Comparison of ENCODE assay signal across 10 cellular contexts in the genomic region with DNA sequence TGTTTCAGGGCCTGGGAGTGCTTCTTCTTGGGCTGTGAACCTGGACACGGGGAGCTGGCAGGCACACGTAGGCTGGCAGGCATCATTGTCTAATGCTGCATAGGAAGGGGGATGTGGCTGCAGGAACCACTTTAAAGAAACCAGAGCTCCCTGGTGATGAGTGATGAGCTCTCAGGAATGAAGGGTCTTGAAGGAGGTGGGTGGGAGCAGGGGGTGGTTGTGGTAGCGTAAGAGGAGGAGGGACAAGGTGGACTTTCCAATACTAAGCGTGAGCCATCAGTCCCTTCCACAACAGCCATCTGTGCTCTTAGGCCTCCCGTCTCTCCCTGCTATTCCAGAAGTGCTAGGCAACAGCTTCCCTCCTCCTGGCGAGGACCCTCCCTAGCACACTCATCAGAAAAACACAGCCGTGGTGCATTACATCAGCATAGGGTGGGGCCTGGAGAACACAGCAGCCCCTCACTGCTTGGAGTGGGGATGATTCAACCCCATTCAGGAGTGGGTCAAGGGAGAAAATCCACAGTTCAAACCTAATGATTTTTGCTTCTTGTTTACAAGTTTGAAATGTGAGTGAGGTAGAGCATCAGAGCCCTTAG.
DNase-seq lines count a peak whose midpoint lies in the region; ATAC-seq and TF ChIP-seq lines count a peak whose summit lies in the region.
"Had no signal": no experiment of that assay in that cellular context is flagged by ENCODE, and none has a peak within 500 bp of the region (broad histone marks: within the 10 kb centered on the region; RNA-seq: fewer than 3 reads in every experiment).

No MANE protein-coding gene starts in this region.

- H3K27me3 ChIP-seq in right atrium auricular region (no peaks in the 10 kb centered on the region), gastrocnemius medialis (no peaks in the 10 kb centered on the region)

- peaks cover 7% of the 10 kb centered on the region for H3K9me3 Mint-ChIP-seq in stimulated activated memory B cell treated with anti-CD40 and anti-IgM and Interleukin-4, amounts not matched to agents 10 μg/mL and 1 μg/mL and 100 μg/mL, for 72 hours

- H3K9me3 ChIP-seq in right atrium auricular region (peaks cover 0 to under 1% of the 10 kb centered on the region in 2 donors), gastrocnemius medialis (no peaks in the 10 kb centered on the region)

- H3K4me1 ChIP-seq in right atrium auricular region (no peaks in the 10 kb centered on the region), gastrocnemius medialis (no peaks in the 10 kb centered on the region)

- TF ChIP-seq POLR2A in gastrocnemius medialis (IDR thresholded peaks at IDR 0.05) = no peak

- no peaks in the 10 kb centered on the region for H3K36me3 Mint-ChIP-seq in stimulated activated memory B cell treated with anti-CD40 and anti-IgM and Interleukin-4, amounts not matched to agents 10 μg/mL and 1 μg/mL and 100 μg/mL, for 72 hours

- DNase-seq in Daoy (ENCODE audit: low read depth) = peak; percentile 55
- DNase-seq in amniotic epithelial cell (ENCODE audit: low read depth) = peak; percentile 81
- DNase-seq in right atrium auricular region (ENCODE audit: low spot score) = peak; percentile 72
- peak; percentile 32 to 63 for DNase-seq in gastrocnemius medialis
- no peak for DNase-seq in stimulated activated CD4-positive, alpha-beta T cell treated with anti-CD3 and anti-CD28 coated beads, Interleukin-4, amount 100 ng/mL, for 24 hours
- no peak for DNase-seq in activated gamma-delta T cell treated with Interleukin-2 at 50 U/mL for 16 hours
- DNase-seq in activated T-cell treated with anti-CD3 and anti-CD28 coated beads, Interleukin-2, amount 50 U/mL, for 1 hour = no peak
- DNase-seq: activated naive CD4-positive, alpha-beta T cell treated with anti-CD3 and anti-CD28 coated beads, Interleukin-2, amount 50 U/mL, for 16 hours had no signal

- H3K27ac Mint-ChIP-seq in stimulated activated memory B cell treated with anti-CD40 and anti-IgM and Interleukin-4, amounts not matched to agents 10 μg/mL and 1 μg/mL and 100 μg/mL, for 72 hours = no peak overlapping the region

- H3K36me3 ChIP-seq in right atrium auricular region (no peaks in the 10 kb centered on the region), gastrocnemius medialis (no peaks in the 10 kb centered on the region)

- in situ Hi-C loops in gastrocnemius medialis (cut with MboI; ENCODE audit: low sequenced_read_pairs in 4 of 4) = no loop called here

- H3K4me3 ChIP-seq in right atrium auricular region (no peak overlapping the region), gastrocnemius medialis (no peak overlapping the region)

- no peaks in the 10 kb centered on the region for H3K4me1 Mint-ChIP-seq in stimulated activated memory B cell treated with anti-CD40 and anti-IgM and Interleukin-4, amounts not matched to agents 10 μg/mL and 1 μg/mL and 100 μg/mL, for 72 hours

- no peak for TF ChIP-seq CTCF in right atrium auricular region (IDR thresholded peaks at IDR 0.05)
- TF ChIP-seq CTCF in gastrocnemius medialis (IDR thresholded peaks at IDR 0.05 in 4 of 5, conservative IDR thresholded peaks at IDR 0.05 in 1 of 5) = no peak

- peak; percentile 69 to 71 for ATAC-seq in gastrocnemius medialis
- no peak for ATAC-seq in stimulated activated memory B cell treated with anti-CD40 and anti-IgM and Interleukin-4, amounts not matched to agents 10 μg/mL and 1 μg/mL and 100 μg/mL, for 72 hours

- H3K27ac ChIP-seq in right atrium auricular region = peak overlapping the region; percentile 48 to 66
- H3K27ac ChIP-seq in gastrocnemius medialis = peak overlapping the region; percentile 32 to 61 (median 50)
- H3K27ac ChIP-seq: VCaP had no signal

- H3K4me3 Mint-ChIP-seq in stimulated activated memory B cell treated with anti-CD40 and anti-IgM and Interleukin-4, amounts not matched to agents 10 μg/mL and 1 μg/mL and 100 μg/mL, for 72 hours = no peak overlapping the region

- intact Hi-C loops in gastrocnemius medialis (cut with DNase I; ENCODE audit: low total_unique reads) = no loop called here

- H3K27me3 Mint-ChIP-seq in stimulated activated memory B cell treated with anti-CD40 and anti-IgM and Interleukin-4, amounts not matched to agents 10 μg/mL and 1 μg/mL and 100 μg/mL, for 72 hours = no peaks in the 10 kb centered on the region

Comparison
In these comparisons a context has a peak if more than half of its experiments do, and no peak if none do; other contexts are left out.
1. DNase-seq: peak in Daoy (single experiment), amniotic epithelial cell (single experiment), right atrium auricular region (single experiment) and gastrocnemius medialis (2 of 2); none in stimulated activated CD4-positive, alpha-beta T cell treated with anti-CD3 and anti-CD28 coated beads, Interleukin-4, amount 100 ng/mL, for 24 hours (single experiment), activated gamma-delta T cell treated with Interleukin-2 at 50 U/mL for 16 hours (single experiment) and activated T-cell treated with anti-CD3 and anti-CD28 coated beads, Interleukin-2, amount 50 U/mL, for 1 hour (single experiment).